Comparison of ENCODE assay signal across 9 cellular contexts in the genomic region with DNA sequence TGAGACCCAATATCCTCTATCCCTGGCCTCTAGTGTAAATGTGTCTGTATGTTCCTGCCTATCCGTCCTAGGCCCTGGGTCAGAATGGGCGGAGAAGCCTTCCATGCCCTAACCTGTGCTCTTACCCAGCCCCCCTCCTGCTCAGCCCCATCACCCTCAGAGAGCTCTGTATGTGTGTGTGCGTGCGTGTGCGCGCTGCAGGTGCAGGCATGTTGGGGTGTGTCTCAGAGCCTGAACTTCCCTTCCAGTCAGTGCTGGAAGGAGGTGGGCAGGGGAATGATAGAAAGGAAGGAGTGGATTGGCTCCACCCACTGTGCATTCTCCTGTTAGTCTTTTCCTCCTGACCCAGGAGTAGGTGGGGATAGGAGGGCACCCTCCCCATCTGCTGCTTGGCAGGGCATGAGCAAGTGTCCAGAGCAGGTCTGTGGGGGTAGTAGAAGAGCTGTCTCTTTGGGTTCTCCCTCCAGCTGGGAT. TPM values are rescaled to one million over a fixed set of nuclear protein-coding genes. Genes with fewer than 3 reads are reported as not detected.
DNase-seq lines count a peak whose midpoint lies in the region; ATAC-seq and TF ChIP-seq lines count a peak whose summit lies in the region.
"Had no signal": no experiment of that assay in that cellular context is flagged by ENCODE, and none has a peak within 500 bp of the region (broad histone marks: within the 10 kb centered on the region; RNA-seq: fewer than 3 reads in every experiment).

No MANE protein-coding gene starts in this region.

- peaks cover 5% of the 10 kb centered on the region for H3K4me1 Mint-ChIP-seq in endodermal cell

- no peak overlapping the region for H3K9ac ChIP-seq in endodermal cell (ENCODE audit: extremely low read depth, low read length, poor library complexity, severe bottlenecking)

- intact Hi-C loops in PC-9 (cut with micrococcal nuclease; ENCODE audit: unreplicated experiment): no loop called here

- peaks cover 60% of the 10 kb centered on the region for H3K36me3 Mint-ChIP-seq in endodermal cell (ENCODE audit: low read depth)

- H3K27ac ChIP-seq in endodermal cell (ENCODE audit: low read depth, low read length) (peak overlapping the region; percentile 22), skin epidermis (peak overlapping the region in 19 of 21 experiments; percentile 35 to 100 (median 79)), PC-9 (no peak overlapping the region)

- H3K4me3 ChIP-seq in endodermal cell (ENCODE audit: low read length): no peak overlapping the region
- H3K4me3 ChIP-seq in skin epidermis: no peak overlapping the region
- H3K4me3 ChIP-seq in PC-9: no peak overlapping the region

- POLR2A ChIA-PET in PC-9 (lab: Charles Lee; ENCODE audit: unreplicated experiment): interaction anchor here (0.5 kb wide), 1 partner anchor 32 kb away, joined by 4 read pairs; the partner anchor contains the start of gene LRP1

- H3K9me3 ChIP-seq in endodermal cell (ENCODE audit: control insufficient read depth, low read length): no peaks in the 10 kb centered on the region
- H3K9me3 ChIP-seq in PC-9 (ENCODE audit: insufficient read depth, low read depth): no peaks in the 10 kb centered on the region

- H3K9me2 ChIP-seq in PC-9 (ENCODE audit: insufficient read depth): no peaks in the 10 kb centered on the region

- 97% methylated on average over 6 of the region's 6 CpGs; no CpG with 5 or more reads in 1 of the 2 experiments for WGBS in endodermal cell (ENCODE audit: insufficient coverage in 1 of 2, insufficient read length in 1 of 2), 2 experiments

- H3K4me3 Mint-ChIP-seq in endodermal cell: no peak overlapping the region

- ATAC-seq in GM21737 (IDR thresholded peaks at IDR 0.05; ENCODE audit: unreplicated experiment): no peak

- no peaks in the 10 kb centered on the region for H3K27me3 ChIP-seq in endodermal cell (ENCODE audit: control insufficient read depth, insufficient read depth, low read length, poor library complexity, severe bottlenecking)
- H3K27me3 ChIP-seq in PC-9 (ENCODE audit: insufficient read depth, low read depth): no peaks in the 10 kb centered on the region

- no peaks in the 10 kb centered on the region for H3K4me1 ChIP-seq in endodermal cell (ENCODE audit: control insufficient read depth, insufficient read depth, low read length)
- no peaks in the 10 kb centered on the region for H3K4me1 ChIP-seq in PC-9 (replicated peaks; ENCODE audit: insufficient read depth)

- peaks cover 19% of the 10 kb centered on the region for H3K36me3 ChIP-seq in endodermal cell (ENCODE audit: control insufficient read depth, insufficient read depth, low read length)
- H3K36me3 ChIP-seq in PC-9 (ENCODE audit: low read depth): peaks cover 4% of the 10 kb centered on the region; the same call in 1 of the 2 replicates

- H3K27ac Mint-ChIP-seq in endodermal cell: no peak overlapping the region

- BruUV-seq in PC-9 (replicated peaks; lab: Mats Ljungman, UMichigan): no TSS peak

- DNase-seq in NCI-H82 (lab: John Stamatoyannopoulos, UW): peak; percentile 16
- DNase-seq in NCI-H82 treated with DMSO at 0.1 percent for 48 hours (lab: John Stamatoyannopoulos, UW; ENCODE audit: unreplicated experiment): no peak
- DNase-seq in NCI-H526 (lab: John Stamatoyannopoulos, UW): peak; percentile 85 to 92
- no peak for DNase-seq in endodermal cell
- no peak for DNase-seq in stimulated activated CD4-positive, alpha-beta T cell treated with anti-CD3 and anti-CD28 coated beads, Interleukin-15, amount 100 ng/mL, for 24 hours
- no peak for DNase-seq in PC-9
- DNase-seq: NCI-H1694 had no signal

- 0 out of 2 replicates have a peak, but pooled peaks cover 3% of the 10 kb centered on the region for H4K20me1 ChIP-seq in PC-9 (ENCODE audit: insufficient read depth)

- no peaks in the 10 kb centered on the region for H3K9me3 Mint-ChIP-seq in endodermal cell

- H3F3A ChIP-seq in PC-9 (ENCODE audit: insufficient read depth, low read depth): peaks cover 17% of the 10 kb centered on the region

- H3K4me2 ChIP-seq in PC-9: no peak overlapping the region

- CTCF ChIA-PET in PC-9 (lab: Charles Lee): interaction anchor here (0.5 kb wide), 1 partner anchor 87 kb away, joined by 5 read pairs; no protein-coding TSS in a partner anchor

- no peaks in the 10 kb centered on the region for H3K79me2 ChIP-seq in PC-9 (ENCODE audit: low read depth)

- TF ChIP-seq CTCF in endodermal cell (conservative IDR thresholded peaks at IDR 0.05) (no peak), PC-9 (conservative IDR thresholded peaks at IDR 0.05) (no peak)

- no peak overlapping the region for H2AFZ ChIP-seq in PC-9

- H3K27me3 Mint-ChIP-seq in endodermal cell (ENCODE audit: insufficient read depth): no peaks in the 10 kb centered on the region

RNA-seq across cellular contexts. Expression of gene NAB2, which starts 7.2 kb away (rescaled TPM):
- total RNA-seq in endodermal cell: 10 to 100 TPM; 13.5 to 21.7 TPM
- polyA plus RNA-seq in endodermal cell (2013, experiment 1 of 2): 37.0 TPM
- 34.9 TPM for polyA plus RNA-seq in endodermal cell (2013, experiment 2 of 2)
- 13.8 and 20.2 TPM in 2 replicates for total RNA-seq in PC-9 (2021)

RNA-seq across cellular contexts. Expression of gene STAT6, which starts 15.0 kb away (rescaled TPM):
- total RNA-seq in endodermal cell: 100 to 1,000 TPM in 1 of 2 donors, 10 to 100 TPM in 1; 60.2 to 102 TPM
- polyA plus RNA-seq in endodermal cell (2013, experiment 1 of 2): 37.7 TPM
- 30.1 TPM for polyA plus RNA-seq in endodermal cell (2013, experiment 2 of 2)
- total RNA-seq in PC-9 (2021): 112 and 122 TPM in 2 replicates

RNA-seq across cellular contexts. Expression of gene NEMP1, which starts 17.5 kb away (rescaled TPM):
- 10 to 100 TPM; 36.3 to 52.6 TPM for total RNA-seq in endodermal cell
- 32.8 TPM for polyA plus RNA-seq in endodermal cell (2013, experiment 1 of 2)
- 30.2 TPM for polyA plus RNA-seq in endodermal cell (2013, experiment 2 of 2)
- 28.9 and 36.6 TPM in 2 replicates for total RNA-seq in PC-9 (2021)

RNA-seq across cellular contexts. Expression of gene LRP1, which starts 32.1 kb away (rescaled TPM):
- total RNA-seq in endodermal cell: 10 to 100 TPM; 74.5 to 87.7 TPM
- 42.2 TPM for polyA plus RNA-seq in endodermal cell (2013, experiment 1 of 2)
- polyA plus RNA-seq in endodermal cell (2013, experiment 2 of 2): 43.6 TPM
- total RNA-seq in PC-9 (2021): 51.4 and 70.1 TPM in 2 replicates

RNA-seq across cellular contexts. Expression of gene MYO1A, which starts 46.2 kb away (rescaled TPM):
- total RNA-seq in endodermal cell (1 to 10 TPM in 1 of 2 donors, under 1 TPM in 1; 0.77 to 1.7 TPM), PC-9 (2021) (not detected in 2 replicates)
- 1.1 TPM for polyA plus RNA-seq in endodermal cell (2013, experiment 1 of 2)
- 0.12 TPM for polyA plus RNA-seq in endodermal cell (2013, experiment 2 of 2)

Comparison
In these comparisons a context has a peak if more than half of its experiments do, and no peak if none do; other contexts are left out.
1. DNase-seq: peak in NCI-H82 (single experiment) and NCI-H526 (2 of 2); none in NCI-H82 treated with DMSO at 0.1 percent for 48 hours (single experiment), endodermal cell (single experiment), stimulated activated CD4-positive, alpha-beta T cell treated with anti-CD3 and anti-CD28 coated beads, Interleukin-15, amount 100 ng/mL, for 24 hours (single experiment) and PC-9 (0 of 2).